8 cellular contexts compared by ENCODE assay signal in genomic region chr19:38650180-38650775, GRCh38. TPM values are rescaled to one million over a fixed set of nuclear protein-coding genes. Genes with fewer than 3 reads are reported as not detected.
DNase-seq lines count a peak whose midpoint lies in the region; ATAC-seq and TF ChIP-seq lines count a peak whose summit lies in the region.

No MANE protein-coding gene starts in this region.

- TF ChIP-seq CTCF in GM10248 (IDR thresholded peaks at IDR 0.05; ENCODE audit: control extremely low read depth, extremely low read depth, low read depth, missing control alignments) = no peak

- no peak for ATAC-seq in stimulated activated naive CD8-positive, alpha-beta T cell treated with anti-CD3 and anti-CD28 coated beads, Interleukin-15, amount 100 ng/mL, for 72 hours
- no peak for ATAC-seq in HG03354 (IDR thresholded peaks at IDR 0.05; ENCODE audit: poor library complexity, severe bottlenecking, unreplicated experiment)

- H3K27ac Mint-ChIP-seq in activated CD4-positive, alpha-beta memory T cell treated with anti-CD3 and anti-CD28 coated beads, Interleukin-2, amount 10 ng/mL, durations not matched to agents 7 days and 5 days = peak overlapping the region; percentile 80
- no peak overlapping the region for H3K27ac Mint-ChIP-seq in stimulated activated naive CD8-positive, alpha-beta T cell treated with anti-CD3 and anti-CD28 coated beads, Interleukin-15, amount 100 ng/mL, for 72 hours

- POLR2A ChIA-PET in activated CD4-positive, alpha-beta memory T cell treated with anti-CD3 and anti-CD28 coated beads, Interleukin-2, amount 10 ng/mL, durations not matched to agents 7 days and 5 days (lab: Charles Lee) = interaction anchor here (1.5 to 5.2 kb wide), 4 partner anchors 12 to 31 kb away, joined by 4 to 30 read pairs (median 16); no protein-coding TSS in a partner anchor
- POLR2A ChIA-PET in GM10248 (lab: Yijun Ruan, JAX) = no interaction called here

- H3K4me1 Mint-ChIP-seq in activated CD4-positive, alpha-beta memory T cell treated with anti-CD3 and anti-CD28 coated beads, Interleukin-2, amount 10 ng/mL, durations not matched to agents 7 days and 5 days = peaks cover 70% of the 10 kb centered on the region
- peaks cover 72% of the 10 kb centered on the region for H3K4me1 Mint-ChIP-seq in stimulated activated naive CD8-positive, alpha-beta T cell treated with anti-CD3 and anti-CD28 coated beads, Interleukin-15, amount 100 ng/mL, for 72 hours

- peaks cover 55% of the 10 kb centered on the region for H3K36me3 Mint-ChIP-seq in activated CD4-positive, alpha-beta memory T cell treated with anti-CD3 and anti-CD28 coated beads, Interleukin-2, amount 10 ng/mL, durations not matched to agents 7 days and 5 days (ENCODE audit: low read depth)

- peak; percentile 11 for DNase-seq in NCI-H1694 (lab: John Stamatoyannopoulos, UW)
- no peak for DNase-seq in NCI-H1694 treated with DMSO at 0.1 percent for 48 hours (lab: John Stamatoyannopoulos, UW)
- DNase-seq in activated CD4-positive, alpha-beta memory T cell treated with anti-CD3 and anti-CD28 coated beads, Interleukin-2, amount 10 ng/mL, durations not matched to agents 7 days and 5 days = no peak
- DNase-seq in stimulated activated naive CD8-positive, alpha-beta T cell treated with anti-CD3 and anti-CD28 coated beads, Interleukin-15, amount 100 ng/mL, for 72 hours = no peak
- DNase-seq in SKM-1 (lab: John Stamatoyannopoulos, UW; ENCODE audit: unreplicated experiment) = no peak
- DNase-seq in GM10248 (ENCODE audit: extremely low spot score) = no peak

- CTCF ChIA-PET in activated CD4-positive, alpha-beta memory T cell treated with anti-CD3 and anti-CD28 coated beads, Interleukin-2, amount 10 ng/mL, durations not matched to agents 7 days and 5 days (lab: Charles Lee) = interaction anchor here (2.0 kb wide), 1 partner anchor 16 kb away, joined by 4 read pairs; no protein-coding TSS in a partner anchor
- CTCF ChIA-PET in GM10248 (lab: Yijun Ruan, JAX) = interaction anchor here (0.8 to 8.0 kb wide), 2 partner anchors 15 to 20 kb away, joined by 3 to 86 read pairs; no protein-coding TSS in a partner anchor

- H3K27me3 Mint-ChIP-seq in activated CD4-positive, alpha-beta memory T cell treated with anti-CD3 and anti-CD28 coated beads, Interleukin-2, amount 10 ng/mL, durations not matched to agents 7 days and 5 days = no peaks in the 10 kb centered on the region
- H3K27me3 Mint-ChIP-seq in stimulated activated naive CD8-positive, alpha-beta T cell treated with anti-CD3 and anti-CD28 coated beads, Interleukin-15, amount 100 ng/mL, for 72 hours = peaks cover 28% of the 10 kb centered on the region

- no peaks in the 10 kb centered on the region for H3K9me3 Mint-ChIP-seq in activated CD4-positive, alpha-beta memory T cell treated with anti-CD3 and anti-CD28 coated beads, Interleukin-2, amount 10 ng/mL, durations not matched to agents 7 days and 5 days
- H3K9me3 Mint-ChIP-seq in stimulated activated naive CD8-positive, alpha-beta T cell treated with anti-CD3 and anti-CD28 coated beads, Interleukin-15, amount 100 ng/mL, for 72 hours = no peaks in the 10 kb centered on the region

- H3K4me3 ChIP-seq in iPS-11a (ENCODE audit: low read depth, low read length) = peak overlapping the region; percentile 91

- H3K4me3 Mint-ChIP-seq in activated CD4-positive, alpha-beta memory T cell treated with anti-CD3 and anti-CD28 coated beads, Interleukin-2, amount 10 ng/mL, durations not matched to agents 7 days and 5 days = peak overlapping the region; percentile 89
- H3K4me3 Mint-ChIP-seq in stimulated activated naive CD8-positive, alpha-beta T cell treated with anti-CD3 and anti-CD28 coated beads, Interleukin-15, amount 100 ng/mL, for 72 hours = peak overlapping the region; percentile 95 to 96

RNA-seq across cellular contexts. Expression of gene ACTN4, which starts 2.8 kb away (rescaled TPM):
- total RNA-seq in activated CD4-positive, alpha-beta memory T cell treated with anti-CD3 and anti-CD28 coated beads, Interleukin-2, amount 10 ng/mL, durations not matched to agents 7 days and 5 days = 100 to 1,000 TPM; 532 to 534 TPM

RNA-seq across cellular contexts. Expression of gene EIF3K, which starts 31.3 kb away (rescaled TPM):
- 100 to 1,000 TPM; 297 TPM for total RNA-seq in activated CD4-positive, alpha-beta memory T cell treated with anti-CD3 and anti-CD28 coated beads, Interleukin-2, amount 10 ng/mL, durations not matched to agents 7 days and 5 days

RNA-seq across cellular contexts. Expression of gene MAP4K1, which starts 32.5 kb away (rescaled TPM):
- total RNA-seq in activated CD4-positive, alpha-beta memory T cell treated with anti-CD3 and anti-CD28 coated beads, Interleukin-2, amount 10 ng/mL, durations not matched to agents 7 days and 5 days = 100 to 1,000 TPM; 374 to 383 TPM
